Comparison of ENCODE assay signal across 29 cellular contexts in the genomic region with DNA sequence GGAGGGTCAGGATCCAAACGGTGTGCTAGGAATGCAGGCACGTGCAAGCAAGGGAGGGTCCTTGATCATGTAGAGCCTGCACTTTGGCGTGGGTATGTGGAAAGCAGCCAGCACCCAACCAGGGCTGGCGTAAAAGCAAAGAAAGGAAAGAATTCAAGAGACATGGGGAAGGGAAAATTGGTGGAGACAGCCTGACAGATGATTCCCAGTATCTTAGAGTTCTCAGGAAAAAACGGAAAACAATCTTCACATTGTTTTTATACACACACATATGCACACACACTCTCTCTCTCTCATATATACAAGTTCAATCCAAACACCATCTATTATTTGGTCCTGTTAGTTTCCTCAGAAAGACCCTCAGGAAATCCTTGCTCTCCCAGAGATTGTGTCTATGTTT.
"Had no signal": no experiment of that assay in that cellular context is flagged by ENCODE, and none has a peak within 500 bp of the region (broad histone marks: within the 10 kb centered on the region; RNA-seq: fewer than 3 reads in every experiment).

No MANE protein-coding gene starts in this region.

- H3K27ac Mint-ChIP-seq: activated naive CD8-positive, alpha-beta T cell treated with anti-CD3 and anti-CD28 coated beads, Interleukin-2, amount 10 ng/mL, durations not matched to agents 7 days and 5 days; stimulated activated naive B cell treated with anti-CD40 and anti-IgM and Interleukin-4, amounts not matched to agents 10 μg/mL and 1 μg/mL and 100 μg/mL, for 72 hours; T-helper 17 cell had no signal

- H3K4me1 Mint-ChIP-seq: activated naive CD8-positive, alpha-beta T cell treated with anti-CD3 and anti-CD28 coated beads, Interleukin-2, amount 10 ng/mL, durations not matched to agents 7 days and 5 days; central memory CD8-positive, alpha-beta T cell; stimulated activated naive B cell treated with anti-CD40 and anti-IgM and Interleukin-4, amounts not matched to agents 10 μg/mL and 1 μg/mL and 100 μg/mL, for 72 hours; T-helper 17 cell had no signal

- H3K27me3 ChIP-seq: breast epithelium, dorsolateral prefrontal cortex, heart left ventricle, left lung, right atrium auricular region, suprapubic skin, tibial artery had no signal

- H3K9me3 Mint-ChIP-seq: central memory CD8-positive, alpha-beta T cell had no signal

- H3K36me3 ChIP-seq: breast epithelium, heart left ventricle, left lung, right atrium auricular region, suprapubic skin, tibial artery, WERI-Rb-1 had no signal

- H2AFZ ChIP-seq: parathyroid adenoma had no signal

- H3K27ac ChIP-seq: breast epithelium, dorsolateral prefrontal cortex, left lung, parathyroid adenoma, right atrium auricular region, SK-N-MC, suprapubic skin, tibial artery, WERI-Rb-1 had no signal

- H3K4me3 ChIP-seq: breast epithelium, dorsolateral prefrontal cortex, heart left ventricle, left lung, right atrium auricular region, SK-N-MC, smooth muscle cell, suprapubic skin, tibial artery had no signal

- H3K9me3 ChIP-seq: breast epithelium, right atrium auricular region, suprapubic skin, tibial artery had no signal

- H3K4me1 ChIP-seq: breast epithelium, left lung, parathyroid adenoma, suprapubic skin, tibial artery had no signal

- FAIRE-seq: astrocyte, colon, islet of Langerhans had no signal

- H3K4me3 Mint-ChIP-seq: activated naive CD8-positive, alpha-beta T cell treated with anti-CD3 and anti-CD28 coated beads, Interleukin-2, amount 10 ng/mL, durations not matched to agents 7 days and 5 days; central memory CD8-positive, alpha-beta T cell; stimulated activated naive B cell treated with anti-CD40 and anti-IgM and Interleukin-4, amounts not matched to agents 10 μg/mL and 1 μg/mL and 100 μg/mL, for 72 hours; T-helper 17 cell had no signal

- DNase-seq: activated CD4-positive, alpha-beta T cell treated with anti-CD3 and anti-CD28 coated beads for 48 hours; activated CD4-positive, alpha-beta T cell treated with anti-CD3 and anti-CD28 coated beads, Interleukin-2, amount 50 U/mL, for 48 hours; activated CD8-positive, alpha-beta memory T cell treated with anti-CD3 and anti-CD28 coated beads for 24 hours; activated effector memory CD4-positive, alpha-beta T cell treated with Interleukin-2 at 50 U/mL for 16 hours; activated naive CD4-positive, alpha-beta T cell treated with Interleukin-2 at 50 U/mL for 16 hours; activated naive CD8-positive, alpha-beta T cell treated with anti-CD3 and anti-CD28 coated beads, Interleukin-2, amount 10 ng/mL, durations not matched to agents 7 days and 5 days; amniotic stem cell; dorsolateral prefrontal cortex; effector memory CD4-positive, alpha-beta T cell; heart left ventricle; left lung; occipital lobe; stimulated activated CD4-positive, alpha-beta T cell treated with anti-CD3 and anti-CD28 coated beads, Interleukin-1b, Interleukin-23, amount 100 ng/mL, for 48 hours; stimulated activated naive B cell treated with anti-CD40 and anti-IgM and Interleukin-4, amounts not matched to agents 10 μg/mL and 1 μg/mL and 100 μg/mL, for 72 hours; T-helper 17 cell; T1000; tibial artery; WERI-Rb-1 had no signal

- ATAC-seq: activated CD4-positive, CD25-positive, alpha-beta regulatory T cell treated with anti-CD3 and anti-CD28 coated beads, Interleukin-2, amount 50 U/mL, for 24 hours; left lung; stimulated activated naive B cell treated with anti-CD40 and anti-IgM and Interleukin-4, amounts not matched to agents 10 μg/mL and 1 μg/mL and 100 μg/mL, for 72 hours; T-helper 17 cell had no signal

- H3K4me2 ChIP-seq: smooth muscle cell had no signal

- H3K79me2 ChIP-seq: parathyroid adenoma had no signal

- H3K36me3 Mint-ChIP-seq: activated naive CD8-positive, alpha-beta T cell treated with anti-CD3 and anti-CD28 coated beads, Interleukin-2, amount 10 ng/mL, durations not matched to agents 7 days and 5 days; stimulated activated naive B cell treated with anti-CD40 and anti-IgM and Interleukin-4, amounts not matched to agents 10 μg/mL and 1 μg/mL and 100 μg/mL, for 72 hours had no signal

- H3K9ac ChIP-seq: parathyroid adenoma had no signal
